13 cellular contexts compared by ENCODE assay signal in the genomic region with DNA sequence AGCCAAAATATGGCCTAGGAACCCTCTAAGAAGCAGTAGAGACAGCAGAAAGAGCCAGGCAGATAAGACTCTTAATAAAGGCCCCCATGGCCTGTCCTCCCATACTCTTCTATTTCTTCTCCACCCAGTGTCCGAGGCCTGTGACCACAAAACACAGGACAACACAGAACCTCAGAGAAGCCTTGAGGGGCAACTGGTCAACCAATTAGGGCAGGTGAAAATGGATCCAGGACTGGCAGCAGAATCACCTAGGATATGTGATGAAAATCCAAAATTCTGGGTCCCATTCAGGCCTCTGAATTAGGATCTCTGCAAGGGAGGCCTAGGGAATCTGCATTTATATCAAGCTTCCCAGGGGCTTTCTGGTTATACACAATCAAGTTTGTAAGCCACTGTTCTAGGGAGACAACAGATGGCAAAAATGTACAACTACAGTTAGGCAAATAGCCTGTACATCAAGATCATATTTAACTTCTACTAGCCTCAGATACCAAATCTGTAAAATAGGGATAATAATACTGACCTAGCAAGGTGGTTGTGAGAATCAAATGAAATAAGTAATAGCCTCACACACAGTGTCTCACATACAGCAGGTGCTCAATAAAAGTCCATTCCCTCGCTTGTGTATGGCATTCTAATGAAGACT. TPM values are rescaled to one million over a fixed set of nuclear protein-coding genes. Genes with fewer than 3 reads are reported as not detected.
DNase-seq lines count a peak whose midpoint lies in the region; ATAC-seq and TF ChIP-seq lines count a peak whose summit lies in the region.
"Had no signal": no experiment of that assay in that cellular context is flagged by ENCODE, and none has a peak within 500 bp of the region (broad histone marks: within the 10 kb centered on the region; RNA-seq: fewer than 3 reads in every experiment).

No MANE protein-coding gene starts in this region.

- no peak for TF ChIP-seq CTCF in OCI-LY1 (IDR thresholded peaks at IDR 0.05; ENCODE audit: low read length)
- TF ChIP-seq CTCF in spleen (IDR thresholded peaks at IDR 0.05 in 8 of 11, conservative IDR thresholded peaks at IDR 0.05 in 3 of 11) = no peak

- POLR2A ChIA-PET in activated CD4-positive, alpha-beta T cell treated with anti-CD3 and anti-CD28 coated beads, Interleukin-2, amount 10 ng/mL, durations not matched to agents 7 days and 5 days (lab: Charles Lee) = interaction anchor here (0.7 kb wide), 1 partner anchor 30 kb away, joined by 3 read pairs; no protein-coding TSS in a partner anchor

- H3K4me1 ChIP-seq in OCI-LY1 (ENCODE audit: insufficient read depth, low read length, severe bottlenecking) = peaks cover 31% of the 10 kb centered on the region
- peaks cover 31 to 99% (median 78%) of the 10 kb centered on the region in 6 donors for H3K4me1 ChIP-seq in spleen

- H3K9me3 ChIP-seq in OCI-LY1 (ENCODE audit: low read length) = no peaks in the 10 kb centered on the region
- H3K9me3 ChIP-seq in spleen = no peaks in the 10 kb centered on the region
- H3K9me3 ChIP-seq: sigmoid colon, tibial nerve had no signal

- H3F3A ChIP-seq in OCI-LY1 (ENCODE audit: insufficient read depth, low read length) = no peaks in the 10 kb centered on the region

- H3K9ac ChIP-seq in OCI-LY1 (ENCODE audit: low read length) = no peak overlapping the region; the same call in 1 of the 2 replicates

- H3K9me3 Mint-ChIP-seq in activated CD4-positive, alpha-beta T cell treated with anti-CD3 and anti-CD28 coated beads, Interleukin-2, amount 10 ng/mL, durations not matched to agents 7 days and 5 days = no peaks in the 10 kb centered on the region
- no peaks in the 10 kb centered on the region for H3K9me3 Mint-ChIP-seq in central memory CD8-positive, alpha-beta T cell

- H4K20me1 ChIP-seq in OCI-LY1 (ENCODE audit: insufficient read depth, low read length) = no peaks in the 10 kb centered on the region

- DNase-seq in activated CD4-positive, alpha-beta T cell treated with anti-CD3 and anti-CD28 coated beads, Interleukin-2, amount 10 ng/mL, durations not matched to agents 7 days and 5 days = no peak
- DNase-seq in activated CD4-positive, alpha-beta T cell treated with anti-CD3 and anti-CD28 coated beads, Interleukin-2, amount 50 U/mL, for 48 hours = no peak
- DNase-seq in central memory CD8-positive, alpha-beta T cell (ENCODE audit: low spot score in 2 of 2) = no peak
- DNase-seq in spleen (no peak), ureter (ENCODE audit: low spot score) (no peak)
- DNase-seq: DMS79 treated with DMSO at 0.1 percent for 48 hours, H7, NCI-H524 treated with DMSO at 0.1 percent for 48 hours, sigmoid colon had no signal

- H3K9me2 ChIP-seq in OCI-LY1 (ENCODE audit: low read depth, low read length) = no peaks in the 10 kb centered on the region

- H2AFZ ChIP-seq in OCI-LY1 (ENCODE audit: low read length) = no peak overlapping the region

- peak overlapping the region; percentile 94 for H3K27ac Mint-ChIP-seq in activated CD4-positive, alpha-beta T cell treated with anti-CD3 and anti-CD28 coated beads, Interleukin-2, amount 10 ng/mL, durations not matched to agents 7 days and 5 days
- H3K27ac Mint-ChIP-seq in central memory CD8-positive, alpha-beta T cell (ENCODE audit: low read depth) = peak overlapping the region; percentile 92

- H3K36me3 ChIP-seq in OCI-LY1 (ENCODE audit: insufficient read depth, low read length) (no peaks in the 10 kb centered on the region), spleen (peaks cover 0 to 4% (median 0%) of the 10 kb centered on the region in 6 donors)
- H3K36me3 ChIP-seq: sigmoid colon, tibial nerve had no signal

- no peaks in the 10 kb centered on the region for H3K27me3 Mint-ChIP-seq in activated CD4-positive, alpha-beta T cell treated with anti-CD3 and anti-CD28 coated beads, Interleukin-2, amount 10 ng/mL, durations not matched to agents 7 days and 5 days
- H3K27me3 Mint-ChIP-seq in central memory CD8-positive, alpha-beta T cell = no peaks in the 10 kb centered on the region

- no peak for TF ChIP-seq POLR2A in spleen (IDR thresholded peaks at IDR 0.05)

- ATAC-seq in central memory CD8-positive, alpha-beta T cell (replicated peaks; ENCODE audit: extremely low read depth, poor library complexity, severe bottlenecking) = no peak
- no peak for ATAC-seq in GM19395 (IDR thresholded peaks at IDR 0.05; ENCODE audit: unreplicated experiment)
- no peak for ATAC-seq in GM19467 (IDR thresholded peaks at IDR 0.05; ENCODE audit: unreplicated experiment)

- WGBS in spleen, 5 donors = 61 to 84% (median 68%) methylated on average over 2 of the region's 2 CpGs

- intact Hi-C loops in spleen (cut with DNase I; ENCODE audit: low total_unique reads) = no loop called here

- peaks cover 90% of the 10 kb centered on the region for H3K4me1 Mint-ChIP-seq in activated CD4-positive, alpha-beta T cell treated with anti-CD3 and anti-CD28 coated beads, Interleukin-2, amount 10 ng/mL, durations not matched to agents 7 days and 5 days
- H3K4me1 Mint-ChIP-seq in central memory CD8-positive, alpha-beta T cell = peaks cover 90% of the 10 kb centered on the region

- H3K27me3 ChIP-seq in OCI-LY1 (ENCODE audit: insufficient read depth, low read length) (no peaks in the 10 kb centered on the region), spleen (replicated peaks in 1 of 7) (no peaks in the 10 kb centered on the region)
- H3K27me3 ChIP-seq: sigmoid colon, tibial nerve had no signal

- peak overlapping the region; percentile 52 for H3K4me3 Mint-ChIP-seq in activated CD4-positive, alpha-beta T cell treated with anti-CD3 and anti-CD28 coated beads, Interleukin-2, amount 10 ng/mL, durations not matched to agents 7 days and 5 days
- H3K4me3 Mint-ChIP-seq in central memory CD8-positive, alpha-beta T cell = peak overlapping the region; percentile 80

- H3K27ac ChIP-seq in OCI-LY1 (ENCODE audit: low read depth, low read length, poor library complexity, severe bottlenecking) (peak overlapping the region; percentile 62), spleen (peak overlapping the region; percentile 51 to 98 (median 78))

- H3K36me3 Mint-ChIP-seq in activated CD4-positive, alpha-beta T cell treated with anti-CD3 and anti-CD28 coated beads, Interleukin-2, amount 10 ng/mL, durations not matched to agents 7 days and 5 days (ENCODE audit: low read depth) = peaks cover 35% of the 10 kb centered on the region
- H3K36me3 Mint-ChIP-seq in central memory CD8-positive, alpha-beta T cell (ENCODE audit: insufficient read depth) = peaks cover 14% of the 10 kb centered on the region

- CTCF ChIA-PET in activated CD4-positive, alpha-beta T cell treated with anti-CD3 and anti-CD28 coated beads, Interleukin-2, amount 10 ng/mL, durations not matched to agents 7 days and 5 days (lab: Charles Lee) = interaction anchor here (1.1 kb wide), 1 partner anchor 47 kb away, joined by 3 read pairs; no protein-coding TSS in a partner anchor

- H3K4me3 ChIP-seq in OCI-LY1 (ENCODE audit: low read depth, low read length, poor library complexity, severe bottlenecking) = no peak overlapping the region
- H3K4me3 ChIP-seq in spleen = peak overlapping the region in 1 of 8 donors; percentile 10
- H3K4me3 ChIP-seq: sigmoid colon, tibial nerve had no signal

- H3K4me2 ChIP-seq in OCI-LY1 (ENCODE audit: low read length) = peak overlapping the region; percentile 12; the same call in 1 of the 2 replicates

- peaks cover 12% of the 10 kb centered on the region; the same call in 1 of the 2 replicates for H3K79me2 ChIP-seq in OCI-LY1 (ENCODE audit: insufficient read depth, low read length)

RNA-seq across cellular contexts. Expression of a gene that starts 10.4 kb away (rescaled TPM):
- total RNA-seq in activated CD4-positive, alpha-beta T cell treated with anti-CD3 and anti-CD28 coated beads, Interleukin-2, amount 10 ng/mL, durations not matched to agents 7 days and 5 days = 10 to 100 TPM; 63.4 to 65.8 TPM
- total RNA-seq in spleen (10 to 100 TPM; 21.4 to 72.0 (median 44.5) TPM), ureter (29.0 TPM)
- 10 to 100 TPM in 2 of 3 donors, 1 to 10 TPM in 1; 9.4 to 15.1 (median 11.4) TPM for polyA plus RNA-seq in spleen

RNA-seq across cellular contexts. Expression of a gene that starts 39.7 kb away (rescaled TPM):
- 10 to 100 TPM; 11.0 to 11.4 TPM for total RNA-seq in activated CD4-positive, alpha-beta T cell treated with anti-CD3 and anti-CD28 coated beads, Interleukin-2, amount 10 ng/mL, durations not matched to agents 7 days and 5 days
- total RNA-seq in spleen (10 to 100 TPM in 6 of 7 donors, 1 to 10 TPM in 1; 8.9 to 28.4 (median 15.1) TPM), ureter (9.9 TPM)
- 10 to 100 TPM; 24.3 to 32.9 (median 26.4) TPM for polyA plus RNA-seq in spleen

RNA-seq across cellular contexts. Expression of a gene that starts 39.8 kb away (rescaled TPM):
- total RNA-seq in activated CD4-positive, alpha-beta T cell treated with anti-CD3 and anti-CD28 coated beads, Interleukin-2, amount 10 ng/mL, durations not matched to agents 7 days and 5 days = 10 to 100 TPM; 22.2 to 23.4 TPM
- total RNA-seq in spleen (10 to 100 TPM; 13.5 to 26.7 (median 24.1) TPM), ureter (23.0 TPM)
- polyA plus RNA-seq in spleen = 10 to 100 TPM; 21.3 to 37.5 (median 22.3) TPM
